In the genomic region with DNA sequence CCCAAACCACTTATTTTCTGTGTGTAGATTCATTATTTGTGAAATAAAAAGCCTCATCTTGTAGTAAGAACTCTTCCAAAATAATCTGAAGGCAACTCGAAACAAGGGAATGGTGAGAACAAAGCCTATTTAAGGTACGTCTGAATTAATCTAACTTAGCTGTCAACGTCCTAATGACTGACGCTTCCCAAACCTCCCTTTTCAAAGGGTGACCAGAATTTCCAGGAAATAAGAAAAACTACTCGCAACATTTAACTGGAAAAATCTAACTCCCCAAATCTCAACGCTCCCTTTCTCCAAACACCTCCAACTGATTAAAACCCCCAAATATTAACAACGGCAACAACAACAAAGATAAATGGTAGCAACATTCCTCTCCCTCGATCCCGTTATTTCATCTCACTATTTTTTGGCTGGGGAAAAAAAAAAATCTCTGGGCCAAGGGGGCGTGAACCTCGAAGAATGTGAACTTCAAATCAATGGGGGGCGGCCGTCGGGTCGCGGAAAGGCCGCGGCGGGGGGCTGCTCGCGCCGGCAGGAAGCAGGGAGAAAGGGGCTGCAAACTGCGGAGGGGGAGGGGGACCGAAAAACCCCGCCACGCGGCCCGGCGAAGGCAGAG, we compare ENCODE assay signal across 8 cellular contexts. TPM values are rescaled to one million over a fixed set of nuclear protein-coding genes. Genes with fewer than 3 reads are reported as not detected.
DNase-seq lines count a peak whose midpoint lies in the region; ATAC-seq and TF ChIP-seq lines count a peak whose summit lies in the region.

No MANE protein-coding gene starts in this region.

- H4K20me1 ChIP-seq in GM23338 (replicated peaks; ENCODE audit: insufficient read depth) (peaks cover 50% of the 10 kb centered on the region), fibroblast of lung (ENCODE audit: control insufficient read depth, extremely low read depth, insufficient read depth, low read length) (peaks cover 3% of the 10 kb centered on the region)

- peak overlapping the region; percentile 97 for H3K4me3 Mint-ChIP-seq in GM23338

- peaks cover 48% of the 10 kb centered on the region for H3K36me3 Mint-ChIP-seq in GM23338 (ENCODE audit: low read depth)

- DNase-seq in GM23338 (ENCODE audit: low spot score) (peak; percentile 79), RKO (ENCODE audit: low spot score) (peak; percentile 25), fibroblast of lung (ENCODE audit: low read depth in 2 of 2) (no peak), psoas muscle (no peak), ecto neural progenitor cell (ENCODE audit: low spot score) (no peak)

- peaks cover 18% of the 10 kb centered on the region; the same call in 1 of the 2 replicates for H3K36me3 ChIP-seq in GM23338 (ENCODE audit: insufficient read depth)
- no peaks in the 10 kb centered on the region for H3K36me3 ChIP-seq in fibroblast of lung (ENCODE audit: control insufficient read depth, insufficient read depth, low read length)
- peaks cover 0 to 11% of the 10 kb centered on the region in 2 donors for H3K36me3 ChIP-seq in psoas muscle (ENCODE audit: insufficient read depth in 1 of 2, low read depth in 1 of 2)

- H3K27ac Mint-ChIP-seq in GM23338, result peak overlapping the region; percentile 97

- intact Hi-C loops in psoas muscle (cut with DNase I), result loop anchor here in 1 of 2 donors (1.0 to 5.0 kb wide), 2 partner anchors 19 to 38 kb away; no protein-coding TSS in a partner anchor

- H3K9me3 ChIP-seq in fibroblast of lung (ENCODE audit: control insufficient read depth, insufficient read depth, low read depth, low read length), result no peaks in the 10 kb centered on the region
- no peaks in the 10 kb centered on the region for H3K9me3 ChIP-seq in psoas muscle

- TF ChIP-seq CTCF in GM23338 (conservative IDR thresholded peaks at IDR 0.05; ENCODE audit: low read depth in 2 of 2), result no peak
- no peak for TF ChIP-seq CTCF in fibroblast of lung (conservative IDR thresholded peaks at IDR 0.05 in 1 of 2, IDR thresholded peaks at IDR 0.05 in 1 of 2; ENCODE audit: low read depth in 1 of 2, low read length in 2 of 2)
- no peak for TF ChIP-seq CTCF in psoas muscle (IDR thresholded peaks at IDR 0.05)

- H3K4me1 Mint-ChIP-seq in GM23338, result peaks cover 37% of the 10 kb centered on the region

- 0% methylated on average over 25 to 29 of the region's 29 CpGs for WGBS in psoas muscle, 3 donors

- H3K9ac ChIP-seq in fibroblast of lung (ENCODE audit: insufficient read depth, low read length), result peak overlapping the region; percentile 100

- no peaks in the 10 kb centered on the region for H3K9me2 ChIP-seq in GM23338 (ENCODE audit: insufficient read depth)

- no peaks in the 10 kb centered on the region; the same call in 1 of the 2 replicates for H3F3A ChIP-seq in GM23338 (replicated peaks; ENCODE audit: low read depth)

- no peaks in the 10 kb centered on the region; the same call in 2 of the 3 replicates for H3K9me3 Mint-ChIP-seq in GM23338

- H3K27me3 Mint-ChIP-seq in GM23338 (ENCODE audit: insufficient read depth, low read depth, poor library complexity), result peaks cover 11% of the 10 kb centered on the region

- H3K4me3 ChIP-seq in GM23338 (peak overlapping the region; percentile 69), fibroblast of lung (replicated peaks in 1 of 4; ENCODE audit: control extremely low read depth in 1 of 4, insufficient read depth in 1 of 4, low read depth in 3 of 4, low read length in 4 of 4) (peak overlapping the region; percentile 94 to 99 (median 96)), psoas muscle (peak overlapping the region; percentile 88)

- H3K79me2 ChIP-seq in GM23338 (replicated peaks; ENCODE audit: insufficient read depth), result peaks cover 56% of the 10 kb centered on the region
- peaks cover 56% of the 10 kb centered on the region for H3K79me2 ChIP-seq in fibroblast of lung (ENCODE audit: control insufficient read depth, insufficient read depth, low read length)

- no peak overlapping the region for H2AFZ ChIP-seq in GM23338
- no peak overlapping the region for H2AFZ ChIP-seq in fibroblast of lung (ENCODE audit: low read length)

- H3K27ac ChIP-seq in GM23338 (ENCODE audit: low read depth) (peak overlapping the region; percentile 93), fibroblast of lung (ENCODE audit: insufficient read depth, low read length) (peak overlapping the region; percentile 99), psoas muscle (peak overlapping the region; percentile 97)

- H3K4me2 ChIP-seq in GM23338 (peak overlapping the region; percentile 89), fibroblast of lung (ENCODE audit: extremely low read depth, insufficient read depth, low read length) (peak overlapping the region; percentile 83)

- no peaks in the 10 kb centered on the region for H3K27me3 ChIP-seq in GM23338 (ENCODE audit: insufficient read depth)
- no peaks in the 10 kb centered on the region for H3K27me3 ChIP-seq in fibroblast of lung (ENCODE audit: control insufficient read depth, insufficient read depth, low read length)
- H3K27me3 ChIP-seq in psoas muscle (ENCODE audit: insufficient read depth in 3 of 3, low read length in 2 of 3), result no peaks in the 10 kb centered on the region

- H3K4me1 ChIP-seq in GM23338 (ENCODE audit: insufficient read depth) (peaks cover 31% of the 10 kb centered on the region), fibroblast of lung (ENCODE audit: control insufficient read depth, extremely low read depth, insufficient read depth, low read length) (peaks cover 11% of the 10 kb centered on the region), psoas muscle (peaks cover 36% of the 10 kb centered on the region)

- ATAC-seq in GM23338, result no peak
- ATAC-seq in psoas muscle, result no peak
- no peak for ATAC-seq in HG03095 (IDR thresholded peaks at IDR 0.05; ENCODE audit: unreplicated experiment)
- no peak for ATAC-seq in HG02970 (IDR thresholded peaks at IDR 0.05; ENCODE audit: low FRiP score, unreplicated experiment)
- ATAC-seq in GM18861 (IDR thresholded peaks at IDR 0.05; ENCODE audit: unreplicated experiment), result no peak

TF ChIP-seq in GM23338, 12 proteins besides CTCF, POLR2A, EP300 and RAD21 (continues in another document):
- no peak for TF ChIP-seq EZH2 (IDR thresholded peaks at IDR 0.05; ENCODE audit: low read depth, unreplicated experiment)
- no peak for TF ChIP-seq ZNF331 (CRISPR knock-in tag; IDR thresholded peaks at IDR 0.05; ENCODE audit: low read depth)
- no peak for TF ChIP-seq STAT1 (IDR thresholded peaks at IDR 0.05; ENCODE audit: unreplicated experiment)
- no peak for TF ChIP-seq POLR2AphosphoS5 (IDR thresholded peaks at IDR 0.05; ENCODE audit: low read depth)

RNA-seq across cellular contexts. Expression of gene SRSF10, which starts 0.6 kb away (rescaled TPM):
- 191 and 196 TPM in 2 replicates for total RNA-seq in GM23338 (2014; rRNA removed; shearing (Covaris generic))
- polyA plus RNA-seq in GM23338 (2016; fragmentation: Nextera tagmentation; extraction: Ambion mirVana) (242 and 275 TPM in 2 replicates), fibroblast of lung (113 and 118 TPM in 2 replicates), psoas muscle (10 to 100 TPM; 28.8 to 56.6 (median 42.0) TPM)
- total RNA-seq in fibroblast of lung (83.0 and 93.5 TPM in 2 replicates), psoas muscle (10 to 100 TPM; 29.5 to 54.0 (median 46.7) TPM)
- 69.3 and 72.2 TPM in 2 replicates for polyA plus RNA-seq in fibroblast of lung (2012)
- 18.4 and 32.0 TPM in 2 replicates for polyA minus RNA-seq in fibroblast of lung (ENCODE audit: low replicate concordance)

RNA-seq across cellular contexts. Expression of gene PNRC2, which starts 19.9 kb away (rescaled TPM):
- total RNA-seq in GM23338 (2014; rRNA removed; shearing (Covaris generic)), result 144 and 157 TPM in 2 replicates
- 218 and 237 TPM in 2 replicates for polyA plus RNA-seq in GM23338 (2016; fragmentation: Nextera tagmentation; extraction: Ambion mirVana)
- 84.4 and 91.7 TPM in 2 replicates for total RNA-seq in fibroblast of lung
- 86.6 and 96.6 TPM in 2 replicates for polyA plus RNA-seq in fibroblast of lung
- polyA plus RNA-seq in fibroblast of lung (2012), result 44.5 and 47.1 TPM in 2 replicates
- polyA minus RNA-seq in fibroblast of lung (ENCODE audit: low replicate concordance), result 16.7 and 21.9 TPM in 2 replicates
- total RNA-seq in psoas muscle, result 10 to 100 TPM; 56.7 to 63.1 (median 60.0) TPM
- 100 to 1,000 TPM in 1 of 3 donors, 10 to 100 TPM in 2; 39.5 to 179 (median 74.0) TPM for polyA plus RNA-seq in psoas muscle

Comparison
In these comparisons a context has a peak if more than half of its experiments do, and no peak if none do; other contexts are left out.
1. DNase-seq: peak in GM23338 (single experiment) and RKO (single experiment); none in fibroblast of lung (0 of 2), psoas muscle (0 of 2) and ecto neural progenitor cell (single experiment).
2. Peak in every context shown above with its lines, with median percentiles within 50 percentile points of each other: H3K27ac ChIP-seq and H3K4me3 ChIP-seq.